In genomic region chr3:74048686-74049085, GRCh38 we compare ENCODE assay signal across 17 cellular contexts.
"Had no signal": no experiment of that assay in that cellular context is flagged by ENCODE, and none has a peak within 500 bp of the region (broad histone marks: within the 10 kb centered on the region; RNA-seq: fewer than 3 reads in every experiment).

No MANE protein-coding gene starts in this region.

- H3K4me3 Mint-ChIP-seq: naive thymus-derived CD4-positive, alpha-beta T cell; stimulated activated effector memory CD8-positive, alpha-beta T cell treated with anti-CD3 and anti-CD28 coated beads, Interleukin-12 subunit alpha, Interleukin-12 subunit beta, amount 100 ng/mL, for 72 hours had no signal

- H3K4me1 ChIP-seq: suprapubic skin, thyroid gland, upper lobe of left lung, uterus had no signal

- H3K27me3 Mint-ChIP-seq: naive thymus-derived CD4-positive, alpha-beta T cell had no signal

- H3K27ac ChIP-seq: ovary, suprapubic skin, thyroid gland, upper lobe of left lung, uterus had no signal

- H3K36me3 ChIP-seq: ovary, suprapubic skin, thyroid gland, upper lobe of left lung, uterus had no signal

- H3K27ac Mint-ChIP-seq: naive thymus-derived CD4-positive, alpha-beta T cell; stimulated activated effector memory CD8-positive, alpha-beta T cell treated with anti-CD3 and anti-CD28 coated beads, Interleukin-12 subunit alpha, Interleukin-12 subunit beta, amount 100 ng/mL, for 72 hours had no signal

- H3K9me3 ChIP-seq: ovary, suprapubic skin, thyroid gland, upper lobe of left lung, uterus had no signal

- DNase-seq: erythroblast; foreskin melanocyte; head of caudate nucleus; hippocampal formation; left colon; naive thymus-derived CD4-positive, alpha-beta T cell; ovary; right cardiac atrium; stimulated activated CD4-positive, alpha-beta T cell treated with anti-CD3 and anti-CD28 coated beads, Interleukin-2, amount 100 ng/mL, for 48 hours; stimulated activated CD8-positive, alpha-beta memory T cell treated with anti-CD3 and anti-CD28 coated beads, Interleukin-4, amount 100 ng/mL, for 48 hours; stimulated activated naive CD8-positive, alpha-beta T cell treated with anti-CD3 and anti-CD28 coated beads, Interleukin-15, Interleukin-2, amounts not matched to agents 100 U/mL and 50 U/mL, for 24 hours; thyroid gland; upper lobe of left lung; uterus had no signal

- H3K4me2 ChIP-seq: smooth muscle cell had no signal

- H3K4me1 Mint-ChIP-seq: naive thymus-derived CD4-positive, alpha-beta T cell; stimulated activated effector memory CD8-positive, alpha-beta T cell treated with anti-CD3 and anti-CD28 coated beads, Interleukin-12 subunit alpha, Interleukin-12 subunit beta, amount 100 ng/mL, for 72 hours had no signal

- H3K4me3 ChIP-seq: ovary, smooth muscle cell, suprapubic skin, thyroid gland, upper lobe of left lung, uterus had no signal

- H3K27me3 ChIP-seq: ovary, suprapubic skin, thyroid gland, upper lobe of left lung, uterus had no signal

- ATAC-seq: left colon; naive thymus-derived CD4-positive, alpha-beta T cell; right cardiac atrium; stimulated activated effector memory CD8-positive, alpha-beta T cell treated with anti-CD3 and anti-CD28 coated beads, Interleukin-12 subunit alpha, Interleukin-12 subunit beta, amount 100 ng/mL, for 72 hours; stimulated activated naive CD8-positive, alpha-beta T cell treated with anti-CD3 and anti-CD28 coated beads, Interleukin-15, Interleukin-2, amounts not matched to agents 100 U/mL and 50 U/mL, for 24 hours had no signal

- H3K36me3 Mint-ChIP-seq: naive thymus-derived CD4-positive, alpha-beta T cell; stimulated activated effector memory CD8-positive, alpha-beta T cell treated with anti-CD3 and anti-CD28 coated beads, Interleukin-12 subunit alpha, Interleukin-12 subunit beta, amount 100 ng/mL, for 72 hours had no signal
